ENCODE assay signal across 12 cellular contexts in genomic region chr15:80609512-80609946, GRCh38.
DNase-seq lines count a peak whose midpoint lies in the region; ATAC-seq and TF ChIP-seq lines count a peak whose summit lies in the region.
"Had no signal": no experiment of that assay in that cellular context is flagged by ENCODE, and none has a peak within 500 bp of the region (broad histone marks: within the 10 kb centered on the region; RNA-seq: fewer than 3 reads in every experiment).

No MANE protein-coding gene starts in this region.

- H2AK9ac ChIP-seq in IMR-90 (replicated peaks; ENCODE audit: low read depth, low read length, poor library complexity): no peak overlapping the region

- H4K5ac ChIP-seq in IMR-90 (ENCODE audit: low read depth, low read length): no peak overlapping the region; the same call in 1 of the 2 replicates

- dilution Hi-C loops in IMR-90 (cut with HindIII; ENCODE audit: low sequenced_read_pairs, unreplicated experiment): no loop called here

- no peak overlapping the region for H2AFZ ChIP-seq in IMR-90 (replicated peaks; ENCODE audit: low read length, poor library complexity)

- TF ChIP-seq POLR2A in IMR-90 (IDR thresholded peaks at IDR 0.05; ENCODE audit: low read depth, low read length): no peak

- H2AK5ac ChIP-seq in IMR-90 (ENCODE audit: low read depth, low read length): no peak overlapping the region

- BruUV-seq in IMR-90 (replicated peaks; lab: Mats Ljungman, UMichigan): no TSS peak

- H3K4me2 ChIP-seq in IMR-90 (ENCODE audit: low read depth, low read length): no peak overlapping the region

- CTCF ChIA-PET in IMR-90 (lab: Yijun Ruan, JAX) (interaction anchor here (0.7 kb wide), 1 partner anchor 9 kb away, joined by 3 read pairs; no protein-coding TSS in a partner anchor), RWPE1 (lab: Yijun Ruan, JAX) (interaction anchor here (0.6 to 1.1 kb wide), 2 partner anchors 87 to 360 kb away, joined by 3 to 4 read pairs; no protein-coding TSS in a partner anchor)

- TF ChIP-seq CTCF in IMR-90 (conservative IDR thresholded peaks at IDR 0.05; ENCODE audit: low read depth, low read length): no peak
- TF ChIP-seq CTCF in RWPE1 (conservative IDR thresholded peaks at IDR 0.05; ENCODE audit: low read depth): no peak
- TF ChIP-seq CTCF in fibroblast of pulmonary artery (IDR thresholded peaks at IDR 0.05; ENCODE audit: low read length, missing control alignments): no peak
- TF ChIP-seq CTCF in nephron progenitor cell (IDR thresholded peaks at IDR 0.05): no peak

- H3K4me1 Mint-ChIP-seq in nephron progenitor cell: peaks cover 49% of the 10 kb centered on the region

- H3K27me3 Mint-ChIP-seq in nephron progenitor cell (ENCODE audit: low read depth, poor library complexity): peaks cover 6% of the 10 kb centered on the region

- no peaks in the 10 kb centered on the region for H3K9me3 Mint-ChIP-seq in nephron progenitor cell

- H2BK15ac ChIP-seq in IMR-90 (ENCODE audit: low read depth, low read length): no peak overlapping the region

- no peak for TF ChIP-seq RAD21 in IMR-90 (IDR thresholded peaks at IDR 0.05; ENCODE audit: low read length)

- no peaks in the 10 kb centered on the region for H4K20me1 ChIP-seq in IMR-90 (ENCODE audit: insufficient read depth, low read length)

- H3K27ac ChIP-seq in IMR-90 (ENCODE audit: insufficient read depth, low read length) (no peak overlapping the region), RWPE1 (peak overlapping the region; percentile 92)
- H3K27ac ChIP-seq: cardiac muscle cell, prostate gland had no signal

- 67% methylated on average over 3 of the region's 4 CpGs; no CpG with 5 or more reads in 1 of the 2 experiments for WGBS in IMR-90 (ENCODE audit: extremely low coverage in 2 of 2, insufficient read length in 1 of 2), 2 experiments

- no peak overlapping the region for H3K23ac ChIP-seq in IMR-90 (ENCODE audit: low read depth, low read length)

- no peak overlapping the region for H3K56ac ChIP-seq in IMR-90 (ENCODE audit: extremely low read depth, insufficient read depth, low read length)

- DNase-seq in A172 (ENCODE audit: low spot score): peak; percentile 10
- DNase-seq in IMR-90: no peak
- peak; percentile 49 for DNase-seq in RWPE1 (ENCODE audit: low spot score)
- DNase-seq in fibroblast of pulmonary artery (ENCODE audit: low read depth): peak; percentile 88
- DNase-seq in stimulated activated naive CD4-positive, alpha-beta T cell (lab: John Stamatoyannopoulos, UW): no peak
- no peak for DNase-seq in nephron progenitor cell
- DNase-seq in SK-N-DZ (ENCODE audit: low spot score): no peak
- DNase-seq in iPS-NIHi7 (ENCODE audit: extremely low spot score): no peak
- DNase-seq: NK-92 treated with Interleukin-12 subunit alpha and Interleukin-12 subunit beta, amount 100 ng/mL, for 24 hours; stimulated activated CD4-positive, alpha-beta T cell treated with anti-CD3 and anti-CD28 coated beads, Interleukin-1b, Interleukin-23, amount 100 ng/mL, for 48 hours had no signal

- in situ Hi-C loops in IMR-90 (cut with MboI; ENCODE audit: low sequenced_read_pairs): no loop called here

- peak overlapping the region; percentile 26; the same call in 1 of the 2 replicates for H3K4ac ChIP-seq in IMR-90 (ENCODE audit: low read depth, low read length)

- H3K9ac ChIP-seq in IMR-90 (ENCODE audit: low read depth, low read length): no peak overlapping the region

- no peaks in the 10 kb centered on the region for H3K9me3 ChIP-seq in IMR-90 (ENCODE audit: control insufficient read depth, insufficient read depth, low read length)
- H3K9me3 ChIP-seq: prostate gland had no signal

- no peaks in the 10 kb centered on the region for H3K79me1 ChIP-seq in IMR-90 (ENCODE audit: low read depth in 1 of 2, low read length in 2 of 2)

- no peaks in the 10 kb centered on the region; the same call in 1 of the 2 replicates for H3K9me1 ChIP-seq in IMR-90 (ENCODE audit: insufficient read depth, low read length)

- 0 out of 2 replicates have a peak overlapping the region, but pooled peaks have one; percentile 48 for H3K14ac ChIP-seq in IMR-90 (replicated peaks; ENCODE audit: low read depth, low read length)

- no peak overlapping the region for H3K4me3 Mint-ChIP-seq in nephron progenitor cell

- no peak overlapping the region for H3K18ac ChIP-seq in IMR-90 (ENCODE audit: low read depth, low read length)

- H2BK5ac ChIP-seq in IMR-90 (ENCODE audit: low read depth, low read length, poor library complexity, severe bottlenecking): no peak overlapping the region

- H4K91ac ChIP-seq in IMR-90 (ENCODE audit: insufficient read depth, low read depth, low read length): no peak overlapping the region; the same call in 1 of the 2 replicates

- no peak overlapping the region for H3K27ac Mint-ChIP-seq in nephron progenitor cell

- H2BK20ac ChIP-seq in IMR-90 (ENCODE audit: low read depth, low read length): no peak overlapping the region

- H3K27me3 ChIP-seq in IMR-90 (ENCODE audit: control insufficient read depth, insufficient read depth, low read length): no peaks in the 10 kb centered on the region
- H3K27me3 ChIP-seq: cardiac muscle cell had no signal

- no peak for ATAC-seq in IMR-90 (ENCODE audit: low read depth)

- no peaks in the 10 kb centered on the region for H3K36me3 ChIP-seq in IMR-90 (ENCODE audit: control insufficient read depth, insufficient read depth, low read length)
- H3K36me3 ChIP-seq: cardiac muscle cell, prostate gland had no signal

- H3K36me3 Mint-ChIP-seq in nephron progenitor cell (ENCODE audit: low read depth): no peaks in the 10 kb centered on the region

- H3K4me3 ChIP-seq in IMR-90 (ENCODE audit: insufficient read depth, low read depth, low read length) (no peak overlapping the region), fibroblast of pulmonary artery (replicated peaks; ENCODE audit: low read depth, low read length) (no peak overlapping the region)
- H3K4me3 ChIP-seq: cardiac muscle cell, prostate gland had no signal

- no peak overlapping the region for H4K8ac ChIP-seq in IMR-90 (ENCODE audit: low read depth in 2 of 2, low read length in 2 of 2)

- POLR2A ChIA-PET in IMR-90 (lab: Charles Lee; ENCODE audit: unreplicated experiment): no interaction called here
- POLR2A ChIA-PET in RWPE1 (lab: Yijun Ruan, JAX; ENCODE audit: low non-redundant PET): no interaction called here

- H3K4me1 ChIP-seq in IMR-90 (ENCODE audit: control insufficient read depth, insufficient read depth, low read length): peaks cover 13% of the 10 kb centered on the region; the same call in 1 of the 2 replicates
- H3K4me1 ChIP-seq: prostate gland had no signal

- 0 out of 2 replicates have a peak overlapping the region, but pooled peaks have one; percentile 24 for H2BK120ac ChIP-seq in IMR-90 (ENCODE audit: low read depth, low read length)

- intact Hi-C loops in IMR-90 (cut with micrococcal nuclease): no loop called here

TF ChIP-seq in IMR-90, 13 proteins besides CTCF, POLR2A, EP300 and RAD21:
- TF ChIP-seq RCOR1 (IDR thresholded peaks at IDR 0.05; ENCODE audit: insufficient replicate concordance, low read length) (no peak), MXI1 (IDR thresholded peaks at IDR 0.05; ENCODE audit: borderline replicate concordance, low read depth, low read length) (no peak), BHLHE40 (IDR thresholded peaks at IDR 0.05; ENCODE audit: low read depth, low read length) (no peak), RFX5 (IDR thresholded peaks at IDR 0.05; ENCODE audit: low read depth, low read length) (no peak), USF2 (IDR thresholded peaks at IDR 0.05; ENCODE audit: low read depth, low read length) (no peak), ELK1 (IDR thresholded peaks at IDR 0.05; ENCODE audit: borderline replicate concordance, low read depth, low read length) (no peak), MAZ (IDR thresholded peaks at IDR 0.05; ENCODE audit: borderline replicate concordance, low read depth, low read length) (no peak), SMC3 (IDR thresholded peaks at IDR 0.05; ENCODE audit: low read depth, low read length) (no peak), CHD1 (IDR thresholded peaks at IDR 0.05; ENCODE audit: low read depth, low read length) (no peak), FOS (IDR thresholded peaks at IDR 0.05; ENCODE audit: low read depth, low read length) (no peak), MAFK (IDR thresholded peaks at IDR 0.05; ENCODE audit: low read depth, low read length) (no peak), CEBPB (IDR thresholded peaks at IDR 0.05; ENCODE audit: low read depth, low read length) (no peak), NFE2L2 (IDR thresholded peaks at IDR 0.05; ENCODE audit: low read depth, low read length) (no peak)

Comparison
In these comparisons a context has a peak if more than half of its experiments do, and no peak if none do; other contexts are left out.
1. DNase-seq: peak in A172 (single experiment), RWPE1 (single experiment) and fibroblast of pulmonary artery (single experiment); none in IMR-90 (single experiment), stimulated activated naive CD4-positive, alpha-beta T cell (0 of 6), nephron progenitor cell (single experiment), SK-N-DZ (single experiment) and iPS-NIHi7 (single experiment).